ENCODE assay signal across 9 cellular contexts in the genomic region with DNA sequence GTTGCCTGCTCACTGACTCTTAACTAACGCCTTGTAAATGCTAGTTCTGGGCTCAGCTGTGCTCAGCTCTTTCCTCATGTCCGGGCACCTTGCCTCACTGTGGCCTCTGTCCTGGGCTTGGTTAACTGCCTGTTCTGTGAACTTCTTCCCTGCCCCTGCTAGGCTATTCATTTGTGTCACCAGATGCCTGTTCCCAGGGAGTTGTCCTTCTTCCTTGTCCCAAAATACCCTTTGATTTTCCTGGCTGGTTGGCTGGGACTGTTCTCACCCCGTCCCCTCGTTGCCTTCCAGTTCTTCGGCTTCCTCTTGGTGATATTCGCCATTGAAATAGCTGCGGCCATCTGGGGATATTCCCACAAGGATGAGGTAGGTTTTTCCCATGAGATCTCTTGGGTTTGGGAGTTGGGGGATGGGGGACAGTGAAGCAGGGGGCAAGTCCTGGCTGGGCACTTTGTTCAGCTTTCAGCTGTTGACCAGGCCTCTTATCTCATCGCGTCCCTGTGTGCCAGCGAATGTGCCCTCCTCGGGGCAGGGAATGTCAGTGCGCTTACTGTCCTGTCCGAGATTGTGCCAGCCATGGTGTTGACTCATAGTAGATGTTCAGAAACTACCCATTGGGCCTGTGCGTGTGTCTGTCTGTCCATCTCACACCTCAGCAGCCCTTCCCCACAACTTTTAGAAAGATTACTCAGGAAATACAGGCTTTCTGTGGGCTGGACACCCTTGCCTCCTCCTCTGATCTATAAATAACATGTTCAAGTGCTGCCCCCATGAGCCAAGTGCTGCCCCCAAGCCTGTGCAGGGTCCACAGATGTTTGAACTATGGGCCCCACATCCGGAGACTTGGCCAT. TPM values are rescaled to one million over a fixed set of nuclear protein-coding genes. Genes with fewer than 3 reads are reported as not detected.
DNase-seq lines count a peak whose midpoint lies in the region; TF ChIP-seq lines count a peak whose summit lies in the region.
"Had no signal": no experiment of that assay in that cellular context is flagged by ENCODE, and none has a peak within 500 bp of the region (broad histone marks: within the 10 kb centered on the region; RNA-seq: fewer than 3 reads in every experiment).

No MANE protein-coding gene starts in this region.

- H4K5ac ChIP-seq in mesendoderm (ENCODE audit: low read length), result no peak overlapping the region

- no peak overlapping the region for H2BK15ac ChIP-seq in mesendoderm (replicated peaks; ENCODE audit: low read depth)

- H4K8ac ChIP-seq in mesendoderm (ENCODE audit: low read depth, low read length), result no peak overlapping the region

- peaks cover 4% of the 10 kb centered on the region for H3K4me1 ChIP-seq in endodermal cell (ENCODE audit: control insufficient read depth, insufficient read depth, low read length)
- H3K4me1 ChIP-seq in mucosa of rectum (ENCODE audit: control insufficient read depth in 2 of 2, insufficient read depth in 2 of 2, low read length in 2 of 2), result peaks cover 71 to 80% of the 10 kb centered on the region in 2 donors
- peaks cover 0 to 68% (median 52%) of the 10 kb centered on the region in 4 donors for H3K4me1 ChIP-seq in tibial artery
- no peaks in the 10 kb centered on the region for H3K4me1 ChIP-seq in mesendoderm (ENCODE audit: control insufficient read depth, low read depth, low read length)

- no peak overlapping the region for H3K23ac ChIP-seq in mesendoderm (ENCODE audit: low read length)

- TF ChIP-seq POLR2A in lower leg skin (IDR thresholded peaks at IDR 0.05), result no peak

- H3K4me2 ChIP-seq in mesendoderm (ENCODE audit: low read length), result no peak overlapping the region

- no peak overlapping the region for H3K4me3 Mint-ChIP-seq in endodermal cell
- no peak overlapping the region for H3K4me3 Mint-ChIP-seq in activated CD4-positive, alpha-beta memory T cell treated with anti-CD3 and anti-CD28 coated beads for 36 hours

- no peak overlapping the region for H3K56ac ChIP-seq in mesendoderm (ENCODE audit: low read length)

- peak; percentile 36 for TF ChIP-seq CTCF in endodermal cell (conservative IDR thresholded peaks at IDR 0.05)
- no peak for TF ChIP-seq CTCF in tibial artery (IDR thresholded peaks at IDR 0.05)
- no peak for TF ChIP-seq CTCF in lower leg skin (IDR thresholded peaks at IDR 0.05)

- POLR2A ChIA-PET in activated CD4-positive, alpha-beta memory T cell treated with anti-CD3 and anti-CD28 coated beads for 36 hours (lab: Charles Lee), result no interaction called here

- no peak overlapping the region for H3K4ac ChIP-seq in mesendoderm (ENCODE audit: low read depth, low read length)

- H3K27ac Mint-ChIP-seq in endodermal cell, result peak overlapping the region; percentile 0
- H3K27ac Mint-ChIP-seq in activated CD4-positive, alpha-beta memory T cell treated with anti-CD3 and anti-CD28 coated beads for 36 hours, result no peak overlapping the region

- no peak overlapping the region for H2AK5ac ChIP-seq in mesendoderm (ENCODE audit: low read length)

- DNase-seq in SIG-M5 treated with dmso at 0.1 percent for 504 hours (lab: John Stamatoyannopoulos, UW; ENCODE audit: unreplicated experiment) (peak; percentile 22), SIG-M5 (lab: John Stamatoyannopoulos, UW) (no peak), endodermal cell (no peak), tibial artery (peak in 1 of 2 donors; percentile 69), lower leg skin (ENCODE audit: low spot score in 2 of 2) (no peak), mesendoderm (no peak)
- DNase-seq in activated CD4-positive, alpha-beta memory T cell treated with anti-CD3 and anti-CD28 coated beads for 36 hours, result no peak
- DNase-seq: NCI-H446 treated with DMSO at 0.1 percent for 48 hours had no signal

- H3K9me3 ChIP-seq in endodermal cell (ENCODE audit: control insufficient read depth, low read length) (no peaks in the 10 kb centered on the region), mucosa of rectum (ENCODE audit: control insufficient read depth in 2 of 2, low read length in 2 of 2) (no peaks in the 10 kb centered on the region), tibial artery (no peaks in the 10 kb centered on the region)

- H3K4me3 ChIP-seq in endodermal cell (ENCODE audit: low read length) (no peak overlapping the region), mucosa of rectum (ENCODE audit: low read length in 2 of 2) (no peak overlapping the region), tibial artery (no peak overlapping the region), lower leg skin (ENCODE audit: low read depth, poor library complexity, severe bottlenecking) (no peak overlapping the region), mesendoderm (ENCODE audit: low read length) (no peak overlapping the region)

- no peaks in the 10 kb centered on the region for H3K27me3 Mint-ChIP-seq in endodermal cell (ENCODE audit: insufficient read depth)
- H3K27me3 Mint-ChIP-seq in activated CD4-positive, alpha-beta memory T cell treated with anti-CD3 and anti-CD28 coated beads for 36 hours, result peaks cover 5% of the 10 kb centered on the region

- H3K27ac ChIP-seq in endodermal cell (ENCODE audit: low read depth, low read length), result peak overlapping the region; percentile 47
- H3K27ac ChIP-seq in mucosa of rectum (ENCODE audit: low read depth in 2 of 2, low read length in 2 of 2), result peak overlapping the region; percentile 96 to 98
- H3K27ac ChIP-seq in tibial artery, result peak overlapping the region; percentile 30 to 40
- H3K27ac ChIP-seq in mesendoderm (ENCODE audit: low read depth, low read length), result no peak overlapping the region

- no peaks in the 10 kb centered on the region for H3K36me3 ChIP-seq in endodermal cell (ENCODE audit: control insufficient read depth, insufficient read depth, low read length)
- peaks cover 43 to 44% of the 10 kb centered on the region in 2 donors for H3K36me3 ChIP-seq in mucosa of rectum (ENCODE audit: control insufficient read depth in 2 of 2, insufficient read depth in 2 of 2, low read length in 2 of 2)
- peaks cover 56 to 59% (median 57%) of the 10 kb centered on the region in 3 donors for H3K36me3 ChIP-seq in tibial artery
- peaks cover 2% of the 10 kb centered on the region for H3K36me3 ChIP-seq in mesendoderm (ENCODE audit: control insufficient read depth, insufficient read depth, low read length)

- H3K9me3 Mint-ChIP-seq in endodermal cell, result no peaks in the 10 kb centered on the region
- no peaks in the 10 kb centered on the region for H3K9me3 Mint-ChIP-seq in activated CD4-positive, alpha-beta memory T cell treated with anti-CD3 and anti-CD28 coated beads for 36 hours

- H3K79me1 ChIP-seq in mesendoderm (ENCODE audit: low read length), result peaks cover 4% of the 10 kb centered on the region

- H3K9ac ChIP-seq in endodermal cell (ENCODE audit: extremely low read depth, low read length, poor library complexity, severe bottlenecking) (no peak overlapping the region), mucosa of rectum (ENCODE audit: low read depth in 1 of 2, low read length in 2 of 2) (peak overlapping the region; percentile 42 to 68), mesendoderm (ENCODE audit: low read length) (no peak overlapping the region)

- peaks cover 37% of the 10 kb centered on the region for H3K36me3 Mint-ChIP-seq in endodermal cell (ENCODE audit: low read depth)
- no peaks in the 10 kb centered on the region for H3K36me3 Mint-ChIP-seq in activated CD4-positive, alpha-beta memory T cell treated with anti-CD3 and anti-CD28 coated beads for 36 hours

- no peaks in the 10 kb centered on the region for H3K27me3 ChIP-seq in endodermal cell (ENCODE audit: control insufficient read depth, insufficient read depth, low read length, poor library complexity, severe bottlenecking)
- no peaks in the 10 kb centered on the region for H3K27me3 ChIP-seq in mucosa of rectum (ENCODE audit: control insufficient read depth in 2 of 2, insufficient read depth in 2 of 2, low read length in 2 of 2)
- H3K27me3 ChIP-seq in tibial artery, result no peaks in the 10 kb centered on the region
- H3K27me3 ChIP-seq in mesendoderm (ENCODE audit: insufficient read depth, low read length, poor library complexity), result no peaks in the 10 kb centered on the region

- intact Hi-C loops in tibial artery (cut with DNase I; ENCODE audit: low total_unique reads), result loop anchor here (5.0 kb wide), 1 partner anchor 36 kb away; no protein-coding TSS in a partner anchor
- intact Hi-C loops in activated CD4-positive, alpha-beta memory T cell treated with anti-CD3 and anti-CD28 coated beads for 36 hours (cut with micrococcal nuclease), result loop anchor here (5.0 kb wide), 1 partner anchor 44 kb away; no protein-coding TSS in a partner anchor
- intact Hi-C loops in lower leg skin (cut with DNase I; ENCODE audit: low total_unique reads), result no loop called here

- peaks cover 5% of the 10 kb centered on the region for H3K79me2 ChIP-seq in mesendoderm (ENCODE audit: control insufficient read depth, insufficient read depth, low read length)

- WGBS in endodermal cell (ENCODE audit: insufficient coverage in 1 of 2, insufficient read length in 1 of 2), 2 experiments, result 94 to 97% methylated on average over 9 to 15 of the region's 15 CpGs
- WGBS in lower leg skin, 2 donors, result 71 to 72% methylated on average over 15 of the region's 15 CpGs
- no CpG with 5 or more reads among the region's 15 CpGs for WGBS in mesendoderm (ENCODE audit: extremely low coverage, insufficient coverage, low lambda C conversion rate)

- CTCF ChIA-PET in activated CD4-positive, alpha-beta memory T cell treated with anti-CD3 and anti-CD28 coated beads for 36 hours (lab: Charles Lee), result no interaction called here

- no peak overlapping the region for H2BK120ac ChIP-seq in mesendoderm (ENCODE audit: low read depth, low read length)

- no peak overlapping the region for H2BK5ac ChIP-seq in mesendoderm (ENCODE audit: low read length)

- H3K18ac ChIP-seq in mesendoderm (ENCODE audit: low read length), result no peak overlapping the region

- peaks cover 15% of the 10 kb centered on the region for H3K4me1 Mint-ChIP-seq in endodermal cell
- peaks cover 9% of the 10 kb centered on the region for H3K4me1 Mint-ChIP-seq in activated CD4-positive, alpha-beta memory T cell treated with anti-CD3 and anti-CD28 coated beads for 36 hours (ENCODE audit: low read depth)

RNA-seq across cellular contexts. Expression of a gene that starts 33.1 kb away (rescaled TPM):
- total RNA-seq in endodermal cell (10 to 100 TPM; 33.5 to 99.1 TPM), lower leg skin (100 to 1,000 TPM; 378 to 494 (median 412) TPM)
- 26.5 TPM for polyA plus RNA-seq in endodermal cell (2013, experiment 1 of 2)
- 22.0 TPM for polyA plus RNA-seq in endodermal cell (2013, experiment 2 of 2)
- total RNA-seq in activated CD4-positive, alpha-beta memory T cell treated with anti-CD3 and anti-CD28 coated beads for 36 hours, result 1 to 10 TPM; 1.5 to 2.3 TPM
- 228 TPM for polyA plus RNA-seq in mesendoderm (2013, experiment 1 of 2)
- 229 TPM for polyA plus RNA-seq in mesendoderm (2013, experiment 2 of 2)

Comparison
In these comparisons a context has a peak if more than half of its experiments do, and no peak if none do; other contexts are left out.
1. H3K9ac ChIP-seq: peak in mucosa of rectum (2 of 2); none in endodermal cell (single experiment) and mesendoderm (single experiment).
2. RNA of a gene that starts 33.1 kb away (total RNA-seq): 378 to 494 TPM in lower leg skin and 33.5 to 99.1 TPM in endodermal cell; 1.5 to 2.3 TPM in activated CD4-positive, alpha-beta memory T cell treated with anti-CD3 and anti-CD28 coated beads for 36 hours; every median in the first group is over 10 times any median in the second.